8 cellular contexts compared by ENCODE assay signal in genomic region chr19:12733369-12733896, GRCh38. TPM values are rescaled to one million over a fixed set of nuclear protein-coding genes. Genes with fewer than 3 reads are reported as not detected.
DNase-seq lines count a peak whose midpoint lies in the region; ATAC-seq and TF ChIP-seq lines count a peak whose summit lies in the region.

No MANE protein-coding gene starts in this region.

- H3K27me3 Mint-ChIP-seq in CD8-positive, alpha-beta memory T cell, result no peaks in the 10 kb centered on the region
- H3K27me3 Mint-ChIP-seq in T-helper 2 cell treated with Interferon-gamma antibody and Interleukin-4, amounts not matched to agents 5 μg/mL and 100 μg/mL, for 36 hours (ENCODE audit: low read depth), result no peaks in the 10 kb centered on the region
- H3K27me3 Mint-ChIP-seq in naive B cell, result no peaks in the 10 kb centered on the region
- no peaks in the 10 kb centered on the region for H3K27me3 Mint-ChIP-seq in type B pancreatic cell

- H3K4me3 ChIP-seq in CD8-positive, alpha-beta memory T cell (ENCODE audit: low read length), result peak overlapping the region; percentile 68
- H3K4me3 ChIP-seq in duodenal mucosa (ENCODE audit: low read depth in 1 of 2, low read length in 2 of 2), result peak overlapping the region; percentile 96

- peak overlapping the region; percentile 84 to 96 (median 92) for H3K27ac Mint-ChIP-seq in CD8-positive, alpha-beta memory T cell
- H3K27ac Mint-ChIP-seq in T-helper 2 cell treated with Interferon-gamma antibody and Interleukin-4, amounts not matched to agents 5 μg/mL and 100 μg/mL, for 36 hours, result peak overlapping the region; percentile 87
- peak overlapping the region; percentile 94 to 99 (median 97) for H3K27ac Mint-ChIP-seq in naive B cell
- H3K27ac Mint-ChIP-seq in type B pancreatic cell, result peak overlapping the region; percentile 94

- POLR2A ChIA-PET in CD8-positive, alpha-beta memory T cell (lab: Charles Lee), result interaction anchor here (1.3 to 4.9 kb wide), 4 partner anchors 11 to 58 kb away, joined by 5 to 38 read pairs (median 11); partner anchors contain the start of genes DHPS, FBXW9, JUNB and TNPO2

- H3K9me3 Mint-ChIP-seq in CD8-positive, alpha-beta memory T cell, result no peaks in the 10 kb centered on the region
- H3K9me3 Mint-ChIP-seq in T-helper 2 cell treated with Interferon-gamma antibody and Interleukin-4, amounts not matched to agents 5 μg/mL and 100 μg/mL, for 36 hours, result no peaks in the 10 kb centered on the region
- no peaks in the 10 kb centered on the region for H3K9me3 Mint-ChIP-seq in naive B cell
- H3K9me3 Mint-ChIP-seq in type B pancreatic cell, result peaks cover 3% of the 10 kb centered on the region

- peak overlapping the region; percentile 88 for H3K27ac ChIP-seq in CD8-positive, alpha-beta memory T cell (ENCODE audit: low read depth, low read length)
- no peak overlapping the region for H3K27ac ChIP-seq in duodenal mucosa (ENCODE audit: low read depth, low read length)

- CTCF ChIA-PET in CD8-positive, alpha-beta memory T cell (lab: Charles Lee), result interaction anchor here (1.0 to 3.8 kb wide), 11 partner anchors 9 to 114 kb away, joined by 3 to 25 read pairs (median 4); partner anchors contain the start of gene TNPO2

- peak; percentile 8 to 15 for ATAC-seq in naive B cell (ENCODE audit: low read depth in 2 of 2)
- no peak for ATAC-seq in GM21515 (IDR thresholded peaks at IDR 0.05; ENCODE audit: unreplicated experiment)
- ATAC-seq in GM19452 (IDR thresholded peaks at IDR 0.05; ENCODE audit: unreplicated experiment), result no peak

- H3K9ac ChIP-seq in duodenal mucosa (ENCODE audit: low read depth in 1 of 2, low read length in 2 of 2), result peak overlapping the region; percentile 82 to 87

- peaks cover 0 to 52% (median 9%) of the 10 kb centered on the region in 3 donors for H3K36me3 Mint-ChIP-seq in CD8-positive, alpha-beta memory T cell
- H3K36me3 Mint-ChIP-seq in T-helper 2 cell treated with Interferon-gamma antibody and Interleukin-4, amounts not matched to agents 5 μg/mL and 100 μg/mL, for 36 hours (ENCODE audit: low read depth), result peaks cover 42% of the 10 kb centered on the region
- H3K36me3 Mint-ChIP-seq in naive B cell (peaks cover 9 to 12% of the 10 kb centered on the region in 2 donors), type B pancreatic cell (peaks cover 21% of the 10 kb centered on the region)

- DNase-seq in CD8-positive, alpha-beta memory T cell, result peak in 3 of 5 donors; percentile 21 to 59 (median 48)
- DNase-seq in HT1080 (ENCODE audit: low read depth) (peak; percentile 50), naive B cell (peak; percentile 41), type B pancreatic cell (ENCODE audit: extremely low spot score, unreplicated experiment) (no peak)
- peak; percentile 66 for DNase-seq in T-helper 2 cell treated with Interferon-gamma antibody and Interleukin-4, amounts not matched to agents 5 μg/mL and 100 μg/mL, for 36 hours (ENCODE audit: low spot score)

- peak; percentile 40 for TF ChIP-seq CTCF in type B pancreatic cell (conservative IDR thresholded peaks at IDR 0.05)

- no peaks in the 10 kb centered on the region for H3K27me3 ChIP-seq in CD8-positive, alpha-beta memory T cell (ENCODE audit: insufficient read depth, low read length, poor library complexity, severe bottlenecking)
- no peaks in the 10 kb centered on the region for H3K27me3 ChIP-seq in duodenal mucosa (ENCODE audit: control insufficient read depth in 1 of 2, insufficient read depth in 2 of 2, low read length in 2 of 2)

- peaks cover 39% of the 10 kb centered on the region for H3K4me1 ChIP-seq in CD8-positive, alpha-beta memory T cell (ENCODE audit: insufficient read depth, low read length)
- H3K4me1 ChIP-seq in duodenal mucosa (ENCODE audit: control insufficient read depth in 1 of 2, insufficient read depth in 2 of 2, low read length in 2 of 2), result peaks cover 18 to 32% of the 10 kb centered on the region in 2 donors

- peaks cover 25% of the 10 kb centered on the region for H3K36me3 ChIP-seq in CD8-positive, alpha-beta memory T cell (ENCODE audit: insufficient read depth, low read length)
- peaks cover 21 to 34% of the 10 kb centered on the region in 2 donors for H3K36me3 ChIP-seq in duodenal mucosa (ENCODE audit: control insufficient read depth in 1 of 2, insufficient read depth in 2 of 2, low read length in 2 of 2)

- H3K4me3 Mint-ChIP-seq in CD8-positive, alpha-beta memory T cell, result peak overlapping the region; percentile 90 to 98 (median 93)
- peak overlapping the region; percentile 85 for H3K4me3 Mint-ChIP-seq in T-helper 2 cell treated with Interferon-gamma antibody and Interleukin-4, amounts not matched to agents 5 μg/mL and 100 μg/mL, for 36 hours
- H3K4me3 Mint-ChIP-seq in naive B cell (peak overlapping the region; percentile 89 to 99 (median 96)), type B pancreatic cell (peak overlapping the region; percentile 98)

- H3K9me3 ChIP-seq in CD8-positive, alpha-beta memory T cell (ENCODE audit: low read length), result no peaks in the 10 kb centered on the region
- no peaks in the 10 kb centered on the region for H3K9me3 ChIP-seq in duodenal mucosa (ENCODE audit: control insufficient read depth in 1 of 2, low read length in 2 of 2)

- H3K4me1 Mint-ChIP-seq in CD8-positive, alpha-beta memory T cell, result peaks cover 44 to 57% (median 44%) of the 10 kb centered on the region in 3 donors
- H3K4me1 Mint-ChIP-seq in T-helper 2 cell treated with Interferon-gamma antibody and Interleukin-4, amounts not matched to agents 5 μg/mL and 100 μg/mL, for 36 hours (ENCODE audit: low read depth), result peaks cover 28% of the 10 kb centered on the region
- H3K4me1 Mint-ChIP-seq in naive B cell (peaks cover 46 to 73% (median 64%) of the 10 kb centered on the region in 3 donors), type B pancreatic cell (ENCODE audit: unreplicated experiment) (peaks cover 25% of the 10 kb centered on the region)

RNA-seq across cellular contexts. Expression of gene TRIR, which starts 1.1 kb away (rescaled TPM):
- total RNA-seq in CD8-positive, alpha-beta memory T cell, result 100 to 1,000 TPM; 243 to 247 TPM
- 248 TPM for polyA plus RNA-seq in CD8-positive, alpha-beta memory T cell
- 290 and 342 TPM in 2 replicates for total RNA-seq in HT1080 (2014; rRNA removed; shearing (Covaris generic))
- polyA plus RNA-seq in HT1080 (2015; cell fraction: cytosol; rRNA removed), result 261 and 278 TPM in 2 replicates
- 133 and 139 TPM in 2 replicates for polyA plus RNA-seq in HT1080 (2015; cell fraction: nucleus; rRNA removed)
- polyA plus RNA-seq in naive B cell (ENCODE audit: low read depth in 6 of 6), result 100 to 1,000 TPM; 207 to 269 (median 230) TPM
- total RNA-seq in type B pancreatic cell (ENCODE audit: low replicate concordance), result 164 and 173 TPM in 2 replicates

RNA-seq across cellular contexts. Expression of gene GET3, which starts 3.9 kb away (rescaled TPM):
- total RNA-seq in CD8-positive, alpha-beta memory T cell, result 100 to 1,000 TPM in 1 of 2 experiments, 10 to 100 TPM in 1; 96.9 to 101 TPM
- polyA plus RNA-seq in CD8-positive, alpha-beta memory T cell, result 72.5 TPM
- total RNA-seq in HT1080 (2014; rRNA removed; shearing (Covaris generic)), result 138 and 140 TPM in 2 replicates
- 97.2 and 111 TPM in 2 replicates for polyA plus RNA-seq in HT1080 (2015; cell fraction: cytosol; rRNA removed)
- polyA plus RNA-seq in HT1080 (2015; cell fraction: nucleus; rRNA removed), result 64.6 and 73.6 TPM in 2 replicates
- polyA plus RNA-seq in naive B cell (ENCODE audit: low read depth in 6 of 6), result 100 to 1,000 TPM in 1 of 6 donors, 10 to 100 TPM in 5; 46.3 to 105 (median 53.5) TPM
- 59.6 and 74.5 TPM in 2 replicates for total RNA-seq in type B pancreatic cell (ENCODE audit: low replicate concordance)

RNA-seq across cellular contexts. Expression of gene TNPO2, which starts 9.7 kb away (rescaled TPM):
- total RNA-seq in CD8-positive, alpha-beta memory T cell, result 100 to 1,000 TPM; 148 TPM
- polyA plus RNA-seq in CD8-positive, alpha-beta memory T cell, result 3.4 TPM
- 11.8 and 19.1 TPM in 2 replicates for total RNA-seq in HT1080 (2014; rRNA removed; shearing (Covaris generic))
- polyA plus RNA-seq in HT1080 (2015; cell fraction: cytosol; rRNA removed), result 35.9 and 36.1 TPM in 2 replicates
- 168 and 175 TPM in 2 replicates for polyA plus RNA-seq in HT1080 (2015; cell fraction: nucleus; rRNA removed)
- 1 to 10 TPM in 5 of 6 donors, not detected in 1; 1.7 to 3.5 (median 2.7) TPM for polyA plus RNA-seq in naive B cell (ENCODE audit: low read depth in 6 of 6)
- 78.6 and 99.7 TPM in 2 replicates for total RNA-seq in type B pancreatic cell (ENCODE audit: low replicate concordance)

RNA-seq across cellular contexts. Expression of gene BEST2, which starts 18.2 kb away (rescaled TPM):
- total RNA-seq in CD8-positive, alpha-beta memory T cell, result not detected
- polyA plus RNA-seq in CD8-positive, alpha-beta memory T cell, result not detected
- total RNA-seq in HT1080 (2014; rRNA removed; shearing (Covaris generic)), result not detected in 2 replicates
- not detected in 2 replicates for polyA plus RNA-seq in HT1080 (2015; cell fraction: cytosol; rRNA removed)
- not detected in 2 replicates for polyA plus RNA-seq in HT1080 (2015; cell fraction: nucleus; rRNA removed)
- polyA plus RNA-seq in naive B cell (ENCODE audit: low read depth in 6 of 6), result under 1 TPM in 1 of 6 donors, not detected in 5; 0.23 TPM
- 0.14 TPM in 1 of 2 replicates, not detected in the other for total RNA-seq in type B pancreatic cell (ENCODE audit: low replicate concordance)

RNA-seq across cellular contexts. Expression of gene FBXW9, which starts 37.0 kb away (rescaled TPM):
- total RNA-seq in CD8-positive, alpha-beta memory T cell, result 1 to 10 TPM; 7.9 to 8.1 TPM
- 5.9 TPM for polyA plus RNA-seq in CD8-positive, alpha-beta memory T cell
- 14.0 and 22.2 TPM in 2 replicates for total RNA-seq in HT1080 (2014; rRNA removed; shearing (Covaris generic))
- 20.8 and 21.3 TPM in 2 replicates for polyA plus RNA-seq in HT1080 (2015; cell fraction: cytosol; rRNA removed)
- 21.5 and 22.7 TPM in 2 replicates for polyA plus RNA-seq in HT1080 (2015; cell fraction: nucleus; rRNA removed)
- polyA plus RNA-seq in naive B cell (ENCODE audit: low read depth in 6 of 6), result 1 to 10 TPM; 2.0 to 5.8 (median 4.9) TPM
- total RNA-seq in type B pancreatic cell (ENCODE audit: low replicate concordance), result 15.4 and 17.0 TPM in 2 replicates

Comparison
In these comparisons a context has a peak if more than half of its experiments do, and no peak if none do; other contexts are left out.
1. ATAC-seq: peak in naive B cell (2 of 2); none in GM21515 (single experiment) and GM19452 (single experiment).
2. Peak in every context shown above with its lines, with median percentiles within 50 percentile points of each other: H3K27ac Mint-ChIP-seq and H3K4me3 Mint-ChIP-seq.